ENCODE assay signal across 8 cellular contexts in the genomic region with DNA sequence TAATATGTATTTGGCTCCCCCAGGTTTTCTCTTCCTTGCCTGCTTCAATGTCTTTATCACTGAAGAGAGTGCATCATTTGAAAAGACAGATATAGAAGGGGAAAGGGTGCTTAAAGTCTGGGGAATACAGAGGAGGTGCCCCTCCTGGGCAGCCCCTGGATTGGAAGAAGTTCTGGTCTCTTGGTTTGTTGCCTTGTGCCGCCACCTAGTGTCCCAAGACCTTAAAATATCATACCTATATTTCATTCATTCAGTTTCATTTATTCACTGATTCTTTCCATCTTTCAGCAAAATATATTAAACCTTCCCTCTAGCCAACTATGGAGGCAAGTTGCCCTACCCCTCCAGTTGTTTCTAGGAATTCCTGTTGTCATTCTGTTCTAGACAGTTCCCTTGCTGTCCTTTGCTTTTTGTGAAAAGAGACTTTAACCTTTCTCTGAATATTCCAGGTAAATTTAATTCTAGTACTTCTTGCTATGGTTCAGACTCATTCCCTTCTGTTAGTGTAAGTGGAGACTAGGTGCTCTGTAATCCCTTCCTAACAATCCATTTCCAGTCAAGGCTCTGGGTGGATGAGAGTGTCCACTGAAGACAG. TPM values are rescaled to one million over a fixed set of nuclear protein-coding genes. Genes with fewer than 3 reads are reported as not detected.
DNase-seq lines count a peak whose midpoint lies in the region; ATAC-seq, FAIRE-seq and TF ChIP-seq lines count a peak whose summit lies in the region.

No MANE protein-coding gene starts in this region.

- H3K27me3 ChIP-seq in BJ (ENCODE audit: control insufficient read depth, insufficient read depth, low read length) (peaks cover 43% of the 10 kb centered on the region), ascending aorta (peaks cover 1% of the 10 kb centered on the region)

- POLR2A ChIA-PET in BJ (lab: Charles Lee), result no interaction called here

- TF ChIP-seq CTCF in BJ (IDR thresholded peaks at IDR 0.05; ENCODE audit: insufficient read depth, low read depth, low read length) (peak; percentile 35; the same call in 1 of the 2 replicates), GM12873 (IDR thresholded peaks at IDR 0.05; ENCODE audit: insufficient read depth, low read depth, low read length, missing control alignments) (peak; percentile 55), ascending aorta (IDR thresholded peaks at IDR 0.05) (peak in 1 of 3 experiments; percentile 18)

- H3K9me3 ChIP-seq in ascending aorta, result no peaks in the 10 kb centered on the region

- H3K27ac Mint-ChIP-seq in stimulated activated naive B cell treated with anti-CD40 and anti-IgM and Interleukin-4, amounts not matched to agents 10 μg/mL and 1 μg/mL and 100 μg/mL, for 72 hours, result no peak overlapping the region

- H3K4me3 ChIP-seq in BJ (ENCODE audit: low read depth, low read length), result no peak overlapping the region
- H3K4me3 ChIP-seq in ascending aorta, result no peak overlapping the region

- intact Hi-C loops in ascending aorta (cut with DNase I), result no loop called here

- H3K9me3 Mint-ChIP-seq in stimulated activated naive B cell treated with anti-CD40 and anti-IgM and Interleukin-4, amounts not matched to agents 10 μg/mL and 1 μg/mL and 100 μg/mL, for 72 hours, result no peaks in the 10 kb centered on the region

- peak; percentile 46 to 56 for ATAC-seq in stimulated activated naive B cell treated with anti-CD40 and anti-IgM and Interleukin-4, amounts not matched to agents 10 μg/mL and 1 μg/mL and 100 μg/mL, for 72 hours (replicated peaks)
- ATAC-seq in HG03439 (IDR thresholded peaks at IDR 0.05; ENCODE audit: unreplicated experiment), result no peak

- H3K4me1 Mint-ChIP-seq in stimulated activated naive B cell treated with anti-CD40 and anti-IgM and Interleukin-4, amounts not matched to agents 10 μg/mL and 1 μg/mL and 100 μg/mL, for 72 hours, result peaks cover 3 to 5% of the 10 kb centered on the region in 2 donors

- no peak for DNase-seq in BJ (ENCODE audit: low read depth)
- DNase-seq in RCC 7860 (ENCODE audit: low spot score), result peak; percentile 19
- DNase-seq in effector CD8-positive, alpha-beta T cell (lab: John Stamatoyannopoulos, UW), result peak; percentile 27
- no peak for DNase-seq in stimulated activated naive B cell treated with anti-CD40 and anti-IgM and Interleukin-4, amounts not matched to agents 10 μg/mL and 1 μg/mL and 100 μg/mL, for 72 hours
- no peak for DNase-seq in ascending aorta (ENCODE audit: low spot score in 2 of 2)
- DNase-seq in NCI-H2029 (lab: John Stamatoyannopoulos, UW), result no peak

- no peaks in the 10 kb centered on the region for H3K36me3 ChIP-seq in BJ (ENCODE audit: control insufficient read depth, insufficient read depth, low read length)
- H3K36me3 ChIP-seq in ascending aorta, result no peaks in the 10 kb centered on the region

- no peak overlapping the region for H3K4me3 Mint-ChIP-seq in stimulated activated naive B cell treated with anti-CD40 and anti-IgM and Interleukin-4, amounts not matched to agents 10 μg/mL and 1 μg/mL and 100 μg/mL, for 72 hours

- peaks cover 74 to 79% of the 10 kb centered on the region in 2 donors for H3K27me3 Mint-ChIP-seq in stimulated activated naive B cell treated with anti-CD40 and anti-IgM and Interleukin-4, amounts not matched to agents 10 μg/mL and 1 μg/mL and 100 μg/mL, for 72 hours

- no peaks in the 10 kb centered on the region for H3K36me3 Mint-ChIP-seq in stimulated activated naive B cell treated with anti-CD40 and anti-IgM and Interleukin-4, amounts not matched to agents 10 μg/mL and 1 μg/mL and 100 μg/mL, for 72 hours

- no peak for FAIRE-seq in RCC 7860 (lab: Jason Lieb, UNC)

- H3K4me1 ChIP-seq in ascending aorta, result no peaks in the 10 kb centered on the region

- CTCF ChIA-PET in BJ (lab: Yijun Ruan, JAX), result interaction anchor here (1.6 to 5.4 kb wide), 8 partner anchors 10 to 164 kb away, joined by 5 to 172 read pairs (median 32); no protein-coding TSS in a partner anchor

- H3K27ac ChIP-seq in ascending aorta, result no peak overlapping the region

RNA-seq across cellular contexts. Expression of a gene that starts 56.1 kb away (rescaled TPM):
- 11.7 and 15.1 TPM in 2 replicates for polyA plus RNA-seq in BJ (2011; rRNA removed)
- polyA minus RNA-seq in BJ (2011; rRNA and poly(A)+ RNA removed), result 16.7 and 23.6 TPM in 2 replicates
- total RNA-seq in ascending aorta, result 106 TPM

Comparison
In these comparisons a context has a peak if more than half of its experiments do, and no peak if none do; other contexts are left out.
1. DNase-seq: peak in RCC 7860 (single experiment) and effector CD8-positive, alpha-beta T cell (single experiment); none in BJ (single experiment), stimulated activated naive B cell treated with anti-CD40 and anti-IgM and Interleukin-4, amounts not matched to agents 10 μg/mL and 1 μg/mL and 100 μg/mL, for 72 hours (single experiment), ascending aorta (0 of 2) and NCI-H2029 (single experiment).